Comparison of ENCODE assay signal across 14 cellular contexts in genomic region chr4:75668596-75668995, GRCh38. TPM values are rescaled to one million over a fixed set of nuclear protein-coding genes. Genes with fewer than 3 reads are reported as not detected.
A peak's percentile ranks its signal among the peaks of the same experiment; 100 is the strongest.
DNase-seq lines count a peak whose midpoint lies in the region; ATAC-seq lines count a peak whose summit lies in the region.
"Had no signal": no experiment of that assay in that cellular context is flagged by ENCODE, and none has a peak within 500 bp of the region (broad histone marks: within the 10 kb centered on the region; RNA-seq: fewer than 3 reads in every experiment).

No MANE protein-coding gene starts in this region.

- DNase-seq in stimulated activated naive CD8-positive, alpha-beta T cell treated with anti-CD3 and anti-CD28 coated beads, Interleukin-15, Interleukin-2, amounts not matched to agents 100 U/mL and 50 U/mL, for 24 hours, result no peak
- DNase-seq in T-helper 17 cell, result no peak
- no peak for DNase-seq in DMS114 treated with DMSO at 0.1 percent for 48 hours (lab: John Stamatoyannopoulos, UW; ENCODE audit: unreplicated experiment)
- DNase-seq in HPDE6-E6E7 (ENCODE audit: extremely low spot score), result no peak
- DNase-seq: amniotic stem cell; MM.1S; NCI-H2107; posterior cingulate gyrus; stimulated activated CD4-positive, alpha-beta T cell treated with anti-CD3 and anti-CD28 coated beads, Interleukin-12 subunit alpha, Interleukin-12 subunit beta, amount 100 ng/mL, for 4 hours had no signal

- H3K4me1 Mint-ChIP-seq in stimulated activated naive CD8-positive, alpha-beta T cell treated with anti-CD3 and anti-CD28 coated beads, Interleukin-15, Interleukin-2, amounts not matched to agents 100 ng/mL and 50 ng/mL, for 24 hours (ENCODE audit: low read depth), result peaks cover 82% of the 10 kb centered on the region
- peaks cover 59% of the 10 kb centered on the region for H3K4me1 Mint-ChIP-seq in T-helper 17 cell

- peaks cover 24% of the 10 kb centered on the region for H3K36me3 Mint-ChIP-seq in stimulated activated naive CD8-positive, alpha-beta T cell treated with anti-CD3 and anti-CD28 coated beads, Interleukin-15, Interleukin-2, amounts not matched to agents 100 ng/mL and 50 ng/mL, for 24 hours (ENCODE audit: low read depth)
- peaks cover 12% of the 10 kb centered on the region for H3K36me3 Mint-ChIP-seq in T-helper 17 cell (ENCODE audit: low read depth)

- H3K27me3 Mint-ChIP-seq in stimulated activated naive CD8-positive, alpha-beta T cell treated with anti-CD3 and anti-CD28 coated beads, Interleukin-15, Interleukin-2, amounts not matched to agents 100 ng/mL and 50 ng/mL, for 24 hours, result no peaks in the 10 kb centered on the region
- H3K27me3 Mint-ChIP-seq in T-helper 17 cell, result no peaks in the 10 kb centered on the region

- peak overlapping the region; percentile 37 for H3K4me3 ChIP-seq in iPS-20b (ENCODE audit: low read length)

- H3K27ac Mint-ChIP-seq in stimulated activated naive CD8-positive, alpha-beta T cell treated with anti-CD3 and anti-CD28 coated beads, Interleukin-15, Interleukin-2, amounts not matched to agents 100 ng/mL and 50 ng/mL, for 24 hours, result peak overlapping the region; percentile 59
- H3K27ac Mint-ChIP-seq in T-helper 17 cell, result peak overlapping the region; percentile 100

- H3K9ac ChIP-seq in iPS-20b (ENCODE audit: low read depth, low read length), result no peak overlapping the region; the same call in 1 of the 2 replicates

- peak overlapping the region; percentile 54 for H3K4me3 Mint-ChIP-seq in stimulated activated naive CD8-positive, alpha-beta T cell treated with anti-CD3 and anti-CD28 coated beads, Interleukin-15, Interleukin-2, amounts not matched to agents 100 ng/mL and 50 ng/mL, for 24 hours
- H3K4me3 Mint-ChIP-seq in T-helper 17 cell, result peak overlapping the region; percentile 84

- H3K9me3 ChIP-seq in T-helper 17 cell (ENCODE audit: control insufficient read depth, low read length, poor library complexity, severe bottlenecking) (no peaks in the 10 kb centered on the region), iPS-20b (ENCODE audit: insufficient read depth, low read depth, low read length) (no peaks in the 10 kb centered on the region)

- no peaks in the 10 kb centered on the region for H3K9me3 Mint-ChIP-seq in stimulated activated naive CD8-positive, alpha-beta T cell treated with anti-CD3 and anti-CD28 coated beads, Interleukin-15, Interleukin-2, amounts not matched to agents 100 ng/mL and 50 ng/mL, for 24 hours

- H3K27ac ChIP-seq in iPS-20b (ENCODE audit: low read length), result no peak overlapping the region
- H3K27ac ChIP-seq: RWPE1 had no signal

- H3K27me3 ChIP-seq in iPS-20b (ENCODE audit: insufficient read depth, low read length), result no peaks in the 10 kb centered on the region

- peaks cover 28% of the 10 kb centered on the region; the same call in 1 of the 2 replicates for H3K4me1 ChIP-seq in iPS-20b (ENCODE audit: insufficient read depth, low read length)

- H3K36me3 ChIP-seq in iPS-20b (ENCODE audit: insufficient read depth, low read depth, low read length), result no peaks in the 10 kb centered on the region

- ATAC-seq in stimulated activated naive CD8-positive, alpha-beta T cell treated with anti-CD3 and anti-CD28 coated beads, Interleukin-15, Interleukin-2, amounts not matched to agents 100 U/mL and 50 U/mL, for 24 hours, result no peak
- no peak for ATAC-seq in T-helper 17 cell
- ATAC-seq in GM18873 (IDR thresholded peaks at IDR 0.05; ENCODE audit: low FRiP score, unreplicated experiment), result no peak
- ATAC-seq: esophagus mucosa had no signal

RNA-seq across cellular contexts. Expression of gene G3BP2, which starts 4.6 kb away (rescaled TPM):
- 100 to 1,000 TPM; 323 to 339 TPM for total RNA-seq in T-helper 17 cell

RNA-seq across cellular contexts. Expression of gene CDKL2, which starts 38.3 kb away (rescaled TPM):
- total RNA-seq in T-helper 17 cell, result 1 to 10 TPM in 1 of 2 donors, under 1 TPM in 1; 0.67 to 1.3 TPM

RNA-seq across cellular contexts. Expression of gene USO1, which starts 55.8 kb away (rescaled TPM):
- total RNA-seq in T-helper 17 cell, result 10 to 100 TPM; 24.0 to 27.8 TPM
